Comparison of ENCODE assay signal across 25 cellular contexts in genomic region chr3:16423298-16423697, GRCh38.
A peak's percentile ranks its signal among the peaks of the same experiment; 100 is the strongest.
DNase-seq lines count a peak whose midpoint lies in the region; ATAC-seq and TF ChIP-seq lines count a peak whose summit lies in the region.
"Had no signal": no experiment of that assay in that cellular context is flagged by ENCODE, and none has a peak within 500 bp of the region (broad histone marks: within the 10 kb centered on the region; RNA-seq: fewer than 3 reads in every experiment).

No MANE protein-coding gene starts in this region.

- POLR2A ChIA-PET in OCI-LY7 (lab: Charles Lee) = interaction anchor here (0.7 to 1.6 kb wide), 7 partner anchors 15 to 89 kb away, joined by 3 to 10 read pairs (median 3); no protein-coding TSS in a partner anchor

- ATAC-seq in lung (ENCODE audit: insufficient read depth, low FRiP score) (no peak), HG02610 (IDR thresholded peaks at IDR 0.05; ENCODE audit: unreplicated experiment) (no peak)
- ATAC-seq: mucosa of descending colon; stimulated activated naive CD8-positive, alpha-beta T cell treated with anti-CD3 and anti-CD28 coated beads, Interleukin-15, amount 100 ng/mL, for 72 hours; T-helper 17 cell had no signal

- H3K27ac Mint-ChIP-seq in progenitor cell of endocrine pancreas = no peak overlapping the region
- H3K27ac Mint-ChIP-seq: activated T-cell treated with anti-CD3 and anti-CD28 coated beads, Interleukin-2, amount 50 U/mL, for 24 hours; nephron progenitor cell; stimulated activated naive CD8-positive, alpha-beta T cell treated with anti-CD3 and anti-CD28 coated beads, Interleukin-15, amount 100 ng/mL, for 72 hours; T-helper 17 cell had no signal

- H3K9me3 ChIP-seq in DOHH2 (ENCODE audit: control insufficient read depth, insufficient read depth, low read length) = no peaks in the 10 kb centered on the region
- no peaks in the 10 kb centered on the region; the same call in 1 of the 2 replicates for H3K9me3 ChIP-seq in OCI-LY7 (ENCODE audit: low read length)
- no peaks in the 10 kb centered on the region for H3K9me3 ChIP-seq in lung (ENCODE audit: control insufficient read depth in 2 of 2, insufficient read depth in 1 of 2, low read length in 1 of 2)
- H3K9me3 ChIP-seq: mucosa of descending colon, sigmoid colon, tibial nerve had no signal

- TF ChIP-seq CTCF in DOHH2 (IDR thresholded peaks at IDR 0.05; ENCODE audit: low read depth, low read length, poor library complexity, severe bottlenecking) = no peak
- no peak for TF ChIP-seq CTCF in OCI-LY7 (conservative IDR thresholded peaks at IDR 0.05; ENCODE audit: low read length)
- TF ChIP-seq CTCF in lung (IDR thresholded peaks at IDR 0.05; ENCODE audit: control extremely low read depth, extremely low read depth) = no peak
- no peak for TF ChIP-seq CTCF in progenitor cell of endocrine pancreas (IDR thresholded peaks at IDR 0.05; ENCODE audit: unreplicated experiment)

- peak overlapping the region; percentile 92 for H3K4me2 ChIP-seq in DOHH2 (ENCODE audit: low read length)
- no peak overlapping the region for H3K4me2 ChIP-seq in OCI-LY7 (ENCODE audit: low read length)

- CTCF ChIA-PET in OCI-LY7 (lab: Charles Lee; ENCODE audit: unreplicated experiment) = interaction anchor here (0.6 kb wide), 2 partner anchors 44 to 56 kb away, joined by 3 read pairs; no protein-coding TSS in a partner anchor

- H3K36me3 Mint-ChIP-seq in progenitor cell of endocrine pancreas (ENCODE audit: insufficient read depth) = no peaks in the 10 kb centered on the region

- peak overlapping the region; percentile 100 for H3K27ac ChIP-seq in DOHH2 (ENCODE audit: low read depth, low read length)
- peak overlapping the region; percentile 67 for H3K27ac ChIP-seq in OCI-LY7 (ENCODE audit: low read depth, low read length, poor library complexity, severe bottlenecking)
- H3K27ac ChIP-seq in lung (ENCODE audit: low read depth in 1 of 2, low read length in 1 of 2) = no peak overlapping the region
- H3K27ac ChIP-seq: sigmoid colon, SK-N-MC, tibial nerve had no signal

- intact Hi-C loops in OCI-LY7 (cut with micrococcal nuclease; ENCODE audit: unreplicated experiment) (no loop called here), head of caudate nucleus (cut with DNase I) (no loop called here)

- WGBS in lung, 2 donors = 59 to 82% methylated on average over 2 of the region's 2 CpGs

- no peaks in the 10 kb centered on the region for H3K9me3 Mint-ChIP-seq in progenitor cell of endocrine pancreas (ENCODE audit: low read depth)
- H3K9me3 Mint-ChIP-seq: activated T-cell treated with anti-CD3 and anti-CD28 coated beads, Interleukin-2, amount 50 U/mL, for 24 hours; immature natural killer cell; nephron progenitor cell; stimulated activated naive CD8-positive, alpha-beta T cell treated with anti-CD3 and anti-CD28 coated beads, Interleukin-15, amount 100 ng/mL, for 72 hours had no signal

- peaks cover 100% of the 10 kb centered on the region for H3K4me1 ChIP-seq in DOHH2 (ENCODE audit: control insufficient read depth, low read length)
- peaks cover 77% of the 10 kb centered on the region for H3K4me1 ChIP-seq in OCI-LY7 (ENCODE audit: insufficient read depth, low read length, poor library complexity, severe bottlenecking)
- H3K4me1 ChIP-seq in lung (ENCODE audit: control insufficient read depth in 2 of 2, insufficient read depth in 2 of 2, low read length in 2 of 2) = peaks cover 13 to 18% of the 10 kb centered on the region in 2 donors
- H3K4me1 ChIP-seq: sigmoid colon had no signal

- H4K20me1 ChIP-seq in DOHH2 (ENCODE audit: control insufficient read depth, insufficient read depth, low read depth, low read length) = no peaks in the 10 kb centered on the region
- H4K20me1 ChIP-seq in OCI-LY7 (ENCODE audit: insufficient read depth, low read length) = no peaks in the 10 kb centered on the region

- H2AFZ ChIP-seq in OCI-LY7 (ENCODE audit: low read length) = no peak overlapping the region

- no peaks in the 10 kb centered on the region for H3K4me1 Mint-ChIP-seq in progenitor cell of endocrine pancreas (ENCODE audit: low read depth)

- H3K27me3 Mint-ChIP-seq in progenitor cell of endocrine pancreas = peaks cover 14% of the 10 kb centered on the region
- H3K27me3 Mint-ChIP-seq: activated T-cell treated with anti-CD3 and anti-CD28 coated beads, Interleukin-2, amount 50 U/mL, for 24 hours; CD4-positive, CD25-positive, alpha-beta regulatory T cell; stimulated activated naive CD8-positive, alpha-beta T cell treated with anti-CD3 and anti-CD28 coated beads, Interleukin-15, amount 100 ng/mL, for 72 hours; T-helper 17 cell had no signal

- peaks cover 48% of the 10 kb centered on the region for H3F3A ChIP-seq in DOHH2 (ENCODE audit: control insufficient read depth, insufficient read depth)

- H3K79me2 ChIP-seq in DOHH2 (ENCODE audit: control insufficient read depth, low read length) = peaks cover 100% of the 10 kb centered on the region
- peaks cover 99% of the 10 kb centered on the region for H3K79me2 ChIP-seq in OCI-LY7 (ENCODE audit: insufficient read depth, low read depth, low read length)

- H3K4me3 ChIP-seq in DOHH2 (ENCODE audit: low read length) (peak overlapping the region; percentile 43), OCI-LY7 (ENCODE audit: low read depth, low read length, poor library complexity, severe bottlenecking) (no peak overlapping the region), lung (no peak overlapping the region)
- H3K4me3 ChIP-seq: mucosa of descending colon, sigmoid colon, SK-N-MC, tibial nerve had no signal

- H3K36me3 ChIP-seq in DOHH2 (ENCODE audit: control insufficient read depth, low read length) (peaks cover 94% of the 10 kb centered on the region), OCI-LY7 (ENCODE audit: insufficient read depth, low read length) (peaks cover 96% of the 10 kb centered on the region), lung (ENCODE audit: control insufficient read depth in 2 of 2, insufficient read depth in 2 of 2, low read length in 2 of 2) (peaks cover 0 to 1% of the 10 kb centered on the region in 2 donors)
- H3K36me3 ChIP-seq: sigmoid colon, tibial nerve had no signal

- H3K9me2 ChIP-seq in DOHH2 (replicated peaks; ENCODE audit: control insufficient read depth, low read length) = no peaks in the 10 kb centered on the region
- no peaks in the 10 kb centered on the region for H3K9me2 ChIP-seq in OCI-LY7 (ENCODE audit: insufficient read depth, low read length)

- H3K27me3 ChIP-seq in DOHH2 (ENCODE audit: control insufficient read depth, low read length) (no peaks in the 10 kb centered on the region), lung (ENCODE audit: control insufficient read depth, insufficient read depth) (no peaks in the 10 kb centered on the region)
- H3K27me3 ChIP-seq: sigmoid colon, tibial nerve had no signal

- BruUV-seq in OCI-LY7 (replicated peaks; lab: Mats Ljungman, UMichigan) = no TSS peak

- peak; percentile 99 for DNase-seq in NCI-H2029 treated with DMSO at 0.1 percent for 48 hours (lab: John Stamatoyannopoulos, UW)
- DNase-seq in OCI-LY7 (ENCODE audit: low spot score) = no peak
- DNase-seq in lung (ENCODE audit: low spot score) = peak; percentile 68
- no peak for DNase-seq in progenitor cell of endocrine pancreas (ENCODE audit: low spot score, unreplicated experiment)
- no peak for DNase-seq in head of caudate nucleus
- no peak for DNase-seq in kidney glomerular epithelial cell (lab: John Stamatoyannopoulos, UW)
- DNase-seq: activated CD8-positive, alpha-beta memory T cell treated with anti-CD3 and anti-CD28 coated beads for 24 hours; activated T-cell treated with anti-CD3 and anti-CD28 coated beads, Interleukin-2, amount 50 U/mL, for 24 hours; CD4-positive, CD25-positive, alpha-beta regulatory T cell; erythroblast; foreskin fibroblast; immature natural killer cell; KBM-7; mucosa of descending colon; NCI-H187 treated with DMSO at 0.1 percent for 48 hours; NCI-H446; nephron progenitor cell; RPMI8226; sigmoid colon; stimulated activated naive CD8-positive, alpha-beta T cell treated with anti-CD3 and anti-CD28 coated beads, Interleukin-15, amount 100 ng/mL, for 72 hours; T-helper 17 cell had no signal

- H3K4me3 Mint-ChIP-seq in progenitor cell of endocrine pancreas (ENCODE audit: low read depth) = no peak overlapping the region
- H3K4me3 Mint-ChIP-seq: activated T-cell treated with anti-CD3 and anti-CD28 coated beads, Interleukin-2, amount 50 U/mL, for 24 hours; CD4-positive, CD25-positive, alpha-beta regulatory T cell; immature natural killer cell; nephron progenitor cell; stimulated activated naive CD8-positive, alpha-beta T cell treated with anti-CD3 and anti-CD28 coated beads, Interleukin-15, amount 100 ng/mL, for 72 hours; T-helper 17 cell had no signal

Comparison
In these comparisons a context has a peak if more than half of its experiments do, and no peak if none do; other contexts are left out.
1. H3K27ac ChIP-seq: peak in DOHH2 (single experiment) and OCI-LY7 (single experiment); none in lung (0 of 2).
2. DNase-seq: peak in NCI-H2029 treated with DMSO at 0.1 percent for 48 hours (single experiment) and lung (single experiment); none in OCI-LY7 (single experiment), progenitor cell of endocrine pancreas (single experiment), head of caudate nucleus (0 of 42) and kidney glomerular epithelial cell (single experiment).